Comparison of ENCODE assay signal across 17 cellular contexts in the genomic region with DNA sequence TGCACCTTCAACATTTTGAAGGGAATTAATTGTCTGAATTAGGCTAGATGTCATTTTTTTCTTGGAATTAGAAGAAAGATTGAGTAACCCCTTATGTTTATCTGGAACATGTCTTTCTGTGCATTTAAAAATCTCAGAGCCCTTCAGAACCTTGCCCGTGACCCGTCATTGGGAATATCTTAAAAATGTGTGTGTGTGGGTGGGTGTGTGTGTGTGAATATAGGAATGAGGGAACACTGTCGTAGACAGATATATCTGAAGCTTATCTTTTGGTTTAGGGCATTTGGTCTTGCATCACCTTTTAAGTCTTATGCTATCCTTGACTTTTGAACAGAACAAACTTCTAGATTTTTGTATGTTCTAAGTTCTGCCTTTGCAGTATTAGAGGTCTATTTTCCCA. TPM values are rescaled to one million over a fixed set of nuclear protein-coding genes. Genes with fewer than 3 reads are reported as not detected.
"Had no signal": no experiment of that assay in that cellular context is flagged by ENCODE, and none has a peak within 500 bp of the region (broad histone marks: within the 10 kb centered on the region; RNA-seq: fewer than 3 reads in every experiment).

No MANE protein-coding gene starts in this region.

- DNase-seq: effector memory CD4-positive, alpha-beta T cell; foreskin keratinocyte; kidney glomerular epithelial cell; mammary epithelial cell; mucosa of descending colon; naive thymus-derived CD8-positive, alpha-beta T cell; nucleus accumbens; pancreas; right cardiac atrium; stimulated activated CD4-positive, alpha-beta T cell treated with anti-CD3 and anti-CD28 coated beads, Interleukin-4, amount 100 ng/mL, for 1 hour; tibial artery had no signal

- H3K4me2 ChIP-seq: neural progenitor cell had no signal

- H3K36me3 ChIP-seq: neural progenitor cell, pancreas, tibial artery had no signal

- H3K4me3 ChIP-seq: mucosa of descending colon, neural progenitor cell, pancreas, tibial artery had no signal

- H3K27ac ChIP-seq: foreskin keratinocyte, neural progenitor cell, pancreas, tibial artery had no signal

- H3K9ac ChIP-seq: neural progenitor cell had no signal

- H2AFZ ChIP-seq: neural progenitor cell had no signal

- ATAC-seq: esophagus mucosa; foreskin keratinocyte; left lobe of liver; mucosa of descending colon; naive thymus-derived CD8-positive, alpha-beta T cell; pancreas; right cardiac atrium; stimulated activated memory B cell treated with anti-CD40 and anti-IgM and Interleukin-4, amounts not matched to agents 10 μg/mL and 1 μg/mL and 100 μg/mL, for 72 hours had no signal

- H3K9me3 ChIP-seq: mucosa of descending colon, pancreas, tibial artery had no signal

- H3K4me1 ChIP-seq: foreskin keratinocyte, neural progenitor cell, pancreas, tibial artery had no signal

- H3K27me3 ChIP-seq: pancreas, tibial artery had no signal

RNA-seq across cellular contexts. Expression of a gene that starts 13.5 kb away (rescaled TPM):
- total RNA-seq: naive thymus-derived CD8-positive, alpha-beta T cell; progenitor cell of endocrine pancreas had no signal
- polyA plus RNA-seq: naive thymus-derived CD8-positive, alpha-beta T cell had no signal

RNA-seq across cellular contexts. Expression of a gene that starts 57.7 kb away (rescaled TPM):
- total RNA-seq: temporal lobe had no signal
